ENCODE assay signal across 9 cellular contexts in the genomic region with DNA sequence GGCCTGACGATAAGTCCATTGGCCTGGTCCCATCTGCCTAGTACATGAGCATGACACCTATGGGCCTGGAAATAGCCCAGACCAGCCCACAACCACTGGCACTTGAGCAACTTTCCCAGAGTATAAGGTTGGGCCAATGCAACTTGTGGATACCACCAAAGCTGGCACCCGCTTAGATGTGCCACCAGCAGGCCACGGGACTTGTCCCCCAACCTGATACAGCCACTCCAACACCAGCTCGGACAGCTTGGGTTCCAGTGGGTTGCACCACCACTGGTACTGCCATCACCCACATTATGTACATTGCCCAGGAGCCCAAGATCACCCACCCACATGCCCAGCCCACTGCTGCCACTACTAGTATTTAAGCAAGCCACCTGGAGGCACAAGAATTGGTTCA.
"Had no signal": no experiment of that assay in that cellular context is flagged by ENCODE, and none has a peak within 500 bp of the region (broad histone marks: within the 10 kb centered on the region; RNA-seq: fewer than 3 reads in every experiment).

No MANE protein-coding gene starts in this region.

- H3K9me3 Mint-ChIP-seq: GM23338, HFFc6 had no signal

- H3K4me1 ChIP-seq: HAP-1 had no signal

- H3K27me3 Mint-ChIP-seq: IgD-negative memory B cell had no signal

- H3K4me1 Mint-ChIP-seq: IgD-negative memory B cell had no signal

- H3K36me3 ChIP-seq: HAP-1 had no signal

- H3K9me3 ChIP-seq: HAP-1 had no signal

- ATAC-seq: GM23338, HCT116, HepG2 had no signal

- H3K4me3 ChIP-seq: GM23338, HAP-1 had no signal

- H3K4me3 Mint-ChIP-seq: GM23338, HFFc6, IgD-negative memory B cell had no signal

- DNase-seq: H7, HFFc6, KBM-7 had no signal

- H3K27ac Mint-ChIP-seq: GM23338, HFFc6, IgD-negative memory B cell had no signal

- H3K36me3 Mint-ChIP-seq: IgD-negative memory B cell had no signal

- H3K27ac ChIP-seq: HL-60 had no signal
